In the genomic region with DNA sequence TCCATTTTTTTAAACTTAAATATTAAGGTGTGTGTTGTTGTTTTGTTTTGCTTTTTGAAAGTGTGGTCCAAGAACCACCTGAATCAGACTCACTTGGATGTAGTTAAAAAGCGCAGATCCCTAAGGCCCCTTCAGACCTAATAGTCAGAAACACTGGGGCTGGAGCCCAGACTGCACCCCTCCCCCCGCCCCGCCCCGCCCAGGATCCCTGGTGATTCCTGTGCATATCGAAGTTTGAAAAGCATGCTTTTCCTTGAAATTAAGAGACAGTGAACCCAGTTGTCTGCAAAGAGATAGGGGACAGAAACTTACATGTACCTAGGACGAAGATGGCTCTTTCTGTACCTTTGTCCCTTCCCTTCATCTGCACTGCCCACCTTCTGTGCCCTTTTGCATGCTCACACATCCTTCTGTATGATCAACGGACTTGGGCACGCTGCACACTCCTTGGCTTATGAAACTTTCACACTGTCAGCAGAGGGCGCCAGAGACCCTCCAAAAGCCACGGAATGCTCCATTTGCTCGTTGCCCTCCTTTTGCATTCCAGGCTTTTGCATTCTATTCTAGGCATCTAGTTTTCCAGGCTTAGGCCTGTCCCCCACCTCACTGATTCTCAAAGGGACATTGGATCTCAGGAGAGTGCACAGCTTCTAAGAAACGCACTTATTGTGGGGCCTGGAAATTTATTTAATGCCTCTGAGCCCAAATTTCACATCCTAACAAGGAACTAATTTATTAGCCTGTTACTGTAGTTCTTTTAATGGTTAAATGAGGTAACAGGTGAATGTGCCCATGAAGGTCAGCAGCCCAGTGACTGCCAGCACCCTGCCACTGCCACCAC, we compare ENCODE assay signal across 8 cellular contexts. TPM values are rescaled to one million over a fixed set of nuclear protein-coding genes. Genes with fewer than 3 reads are reported as not detected.
A peak's percentile ranks its signal among the peaks of the same experiment; 100 is the strongest.
DNase-seq lines count a peak whose midpoint lies in the region; ATAC-seq and TF ChIP-seq lines count a peak whose summit lies in the region.

No MANE protein-coding gene starts in this region.

- no peak for ATAC-seq in GM19395 (IDR thresholded peaks at IDR 0.05; ENCODE audit: unreplicated experiment)
- no peak for ATAC-seq in HG02885 (IDR thresholded peaks at IDR 0.05; ENCODE audit: poor library complexity, unreplicated experiment)

- H3K36me3 ChIP-seq in right atrium auricular region = no peaks in the 10 kb centered on the region

- no peak overlapping the region for H3K27ac ChIP-seq in right atrium auricular region

- H3K27me3 ChIP-seq in right atrium auricular region = no peaks in the 10 kb centered on the region

- H3K9me3 ChIP-seq in right atrium auricular region = no peaks in the 10 kb centered on the region

- no peak overlapping the region for H3K4me3 ChIP-seq in right atrium auricular region

- peak; percentile 65 to 85 for TF ChIP-seq CTCF in right atrium auricular region (IDR thresholded peaks at IDR 0.05)

- peaks cover 0 to 4% of the 10 kb centered on the region in 2 donors for H3K4me1 ChIP-seq in right atrium auricular region

- DNase-seq in GF-D8 (lab: John Stamatoyannopoulos, UW) (peak; percentile 55), NCI-H1048 (lab: John Stamatoyannopoulos, UW) (peak; percentile 38), SW480 (ENCODE audit: low spot score) (peak; percentile 31), amygdala (lab: John Stamatoyannopoulos, UW) (peak in 52 of 56 donors; percentile 10 to 85 (median 50)), right atrium auricular region (ENCODE audit: low spot score) (peak; percentile 78), renal cortical epithelial cell (ENCODE audit: low read depth) (peak; percentile 59)

RNA-seq across cellular contexts. Expression of a gene that starts 32.8 kb away (rescaled TPM):
- total RNA-seq in right atrium auricular region (10 to 100 TPM; 11.4 to 23.9 TPM), renal cortical epithelial cell (0.15 and 0.17 TPM in 2 replicates)

Comparison
In these comparisons a context has a peak if more than half of its experiments do, and no peak if none do; other contexts are left out.
1. RNA of a gene that starts 32.8 kb away (total RNA-seq): 11.4 to 23.9 TPM in right atrium auricular region; 0.15 to 0.17 TPM in renal cortical epithelial cell; every median in the first group is over 10 times any median in the second.
2. Peak in every context shown above with its lines, with median percentiles within 50 percentile points of each other: DNase-seq.